ENCODE assay signal across 8 cellular contexts in genomic region chr16:48623304-48624016, GRCh38. TPM values are rescaled to one million over a fixed set of nuclear protein-coding genes. Genes with fewer than 3 reads are reported as not detected.
DNase-seq lines count a peak whose midpoint lies in the region; ATAC-seq and TF ChIP-seq lines count a peak whose summit lies in the region.

No MANE protein-coding gene starts in this region.

- TF ChIP-seq CTCF in Panc1 (IDR thresholded peaks at IDR 0.05) (peak; percentile 96), natural killer cell (IDR thresholded peaks at IDR 0.05) (peak; percentile 99)

- peak; percentile 20 for DNase-seq in DMS153 treated with DMSO at 0.1 percent for 48 hours (lab: John Stamatoyannopoulos, UW; ENCODE audit: unreplicated experiment)
- peak; percentile 79 for DNase-seq in HuH-7.5 (ENCODE audit: low spot score)
- peak; percentile 41 for DNase-seq in Panc1 (ENCODE audit: low read depth, low spot score)
- peak; percentile 76 for DNase-seq in activated T-helper 2 cell treated with anti-CD3 and anti-CD28 coated beads, Interferon-gamma antibody, Interleukin-2, Interleukin-4, amounts not matched to agents 10 μg/mL and 5 μg/mL and 100 μg/mL, durations not matched to agents 14 hours and 24 hours and 36 hours (ENCODE audit: low spot score)
- peak; percentile 87 for DNase-seq in fibroblast of peridontal ligament (ENCODE audit: extremely low read depth)
- peak; percentile 80 for DNase-seq in natural killer cell
- DNase-seq in stimulated activated naive CD8-positive, alpha-beta T cell treated with anti-CD3 and anti-CD28 coated beads, Interleukin-15, Interleukin-2, amounts not matched to agents 100 U/mL and 50 U/mL, for 24 hours = peak; percentile 86

- H3K27me3 Mint-ChIP-seq in activated T-helper 2 cell treated with anti-CD3 and anti-CD28 coated beads, Interferon-gamma antibody, Interleukin-2, Interleukin-4, amounts not matched to agents 10 μg/mL and 5 μg/mL and 100 μg/mL, durations not matched to agents 14 hours and 24 hours and 36 hours (ENCODE audit: low read depth) = peaks cover 4% of the 10 kb centered on the region
- no peaks in the 10 kb centered on the region for H3K27me3 Mint-ChIP-seq in natural killer cell (ENCODE audit: low read depth in 2 of 2)

- H3K4me1 Mint-ChIP-seq in activated T-helper 2 cell treated with anti-CD3 and anti-CD28 coated beads, Interferon-gamma antibody, Interleukin-2, Interleukin-4, amounts not matched to agents 10 μg/mL and 5 μg/mL and 100 μg/mL, durations not matched to agents 14 hours and 24 hours and 36 hours (ENCODE audit: low read depth) = peaks cover 25% of the 10 kb centered on the region
- peaks cover 15 to 18% of the 10 kb centered on the region in 2 donors for H3K4me1 Mint-ChIP-seq in natural killer cell

- BruUV-seq in Panc1 (replicated peaks; lab: Mats Ljungman, UMichigan) = no TSS peak

- CTCF ChIA-PET in Panc1 (lab: Charles Lee) = interaction anchor here (0.5 to 1.3 kb wide), 6 partner anchors 20 to 1631 kb away, joined by 3 to 10 read pairs (median 4); no protein-coding TSS in a partner anchor

- H3K4me3 Mint-ChIP-seq in activated T-helper 2 cell treated with anti-CD3 and anti-CD28 coated beads, Interferon-gamma antibody, Interleukin-2, Interleukin-4, amounts not matched to agents 10 μg/mL and 5 μg/mL and 100 μg/mL, durations not matched to agents 14 hours and 24 hours and 36 hours (ENCODE audit: low read depth) = peak overlapping the region; percentile 79
- H3K4me3 Mint-ChIP-seq in natural killer cell = peak overlapping the region; percentile 83

- H3K36me3 ChIP-seq in Panc1 (ENCODE audit: control insufficient read depth, insufficient read depth, low read length) = no peaks in the 10 kb centered on the region

- no peaks in the 10 kb centered on the region for H3K27me3 ChIP-seq in Panc1 (ENCODE audit: control insufficient read depth, insufficient read depth, low read length)

- no peaks in the 10 kb centered on the region for H3K9me3 Mint-ChIP-seq in activated T-helper 2 cell treated with anti-CD3 and anti-CD28 coated beads, Interferon-gamma antibody, Interleukin-2, Interleukin-4, amounts not matched to agents 10 μg/mL and 5 μg/mL and 100 μg/mL, durations not matched to agents 14 hours and 24 hours and 36 hours
- H3K9me3 Mint-ChIP-seq in natural killer cell = no peaks in the 10 kb centered on the region

- ATAC-seq in GM21526 (IDR thresholded peaks at IDR 0.05; ENCODE audit: low FRiP score, unreplicated experiment) (peak; percentile 96), Panc1 (peak; percentile 100), natural killer cell (peak; percentile 95 to 97 (median 96))
- ATAC-seq in stimulated activated naive CD8-positive, alpha-beta T cell treated with anti-CD3 and anti-CD28 coated beads, Interleukin-15, Interleukin-2, amounts not matched to agents 100 U/mL and 50 U/mL, for 24 hours = peak; percentile 97

- H3K9me3 ChIP-seq in Panc1 (ENCODE audit: control insufficient read depth, insufficient read depth, low read depth, low read length) = no peaks in the 10 kb centered on the region

- in situ Hi-C loops in Panc1 (cut with HindIII; ENCODE audit: low pct_unique_long_range_greater_than_20kb, low sequenced_read_pairs) = no loop called here

- H3K4me1 ChIP-seq in Panc1 (ENCODE audit: control insufficient read depth, insufficient read depth, low read length) = no peaks in the 10 kb centered on the region

- peak overlapping the region; percentile 66 for H3K27ac Mint-ChIP-seq in activated T-helper 2 cell treated with anti-CD3 and anti-CD28 coated beads, Interferon-gamma antibody, Interleukin-2, Interleukin-4, amounts not matched to agents 10 μg/mL and 5 μg/mL and 100 μg/mL, durations not matched to agents 14 hours and 24 hours and 36 hours
- peak overlapping the region in 1 of 2 donors; percentile 82 for H3K27ac Mint-ChIP-seq in natural killer cell

- intact Hi-C loops in Panc1 (cut with micrococcal nuclease; ENCODE audit: unreplicated experiment) (no loop called here), natural killer cell (cut with micrococcal nuclease) (loop anchor here (1.0 kb wide), 2 partner anchors 81 to 270 kb away; no protein-coding TSS in a partner anchor)
- intact Hi-C loops in activated T-helper 2 cell treated with anti-CD3 and anti-CD28 coated beads, Interferon-gamma antibody, Interleukin-2, Interleukin-4, amounts not matched to agents 10 μg/mL and 5 μg/mL and 100 μg/mL, durations not matched to agents 14 hours and 24 hours and 36 hours (cut with micrococcal nuclease) = loop anchor here (1.0 kb wide), 2 partner anchors 10 to 270 kb away; no protein-coding TSS in a partner anchor

- no peaks in the 10 kb centered on the region for H3K36me3 Mint-ChIP-seq in activated T-helper 2 cell treated with anti-CD3 and anti-CD28 coated beads, Interferon-gamma antibody, Interleukin-2, Interleukin-4, amounts not matched to agents 10 μg/mL and 5 μg/mL and 100 μg/mL, durations not matched to agents 14 hours and 24 hours and 36 hours (ENCODE audit: low read depth)
- H3K36me3 Mint-ChIP-seq in natural killer cell = no peaks in the 10 kb centered on the region

- POLR2A ChIA-PET in Panc1 (lab: Charles Lee) = interaction anchor here (0.6 to 0.7 kb wide), 2 partner anchors 10 to 247 kb away, joined by 3 read pairs; no protein-coding TSS in a partner anchor

- peak overlapping the region; percentile 32 to 42 for H3K4me3 ChIP-seq in Panc1 (ENCODE audit: low read depth in 2 of 2, low read length in 2 of 2)

- no peak overlapping the region for H3K27ac ChIP-seq in Panc1 (ENCODE audit: low read length)

RNA-seq across cellular contexts. Expression of gene N4BP1, which starts 13.5 kb away (rescaled TPM):
- total RNA-seq in Panc1 (2021; ENCODE audit: unreplicated experiment) (17.0 TPM), natural killer cell (10 to 100 TPM; 43.2 to 63.1 (median 55.5) TPM)
- polyA plus RNA-seq in Panc1 (2012; ENCODE audit: insufficient read length) = 10.7 TPM
- total RNA-seq in activated T-helper 2 cell treated with anti-CD3 and anti-CD28 coated beads, Interferon-gamma antibody, Interleukin-2, Interleukin-4, amounts not matched to agents 10 μg/mL and 5 μg/mL and 100 μg/mL, durations not matched to agents 14 hours and 24 hours and 36 hours = 34.3 and 40.3 TPM in 2 replicates

Comparison
In these comparisons a context has a peak if more than half of its experiments do, and no peak if none do; other contexts are left out.
1. DNase-seq: peak in every context shown above with its lines; median percentile 87 in fibroblast of peridontal ligament; 86 in stimulated activated naive CD8-positive, alpha-beta T cell treated with anti-CD3 and anti-CD28 coated beads, Interleukin-15, Interleukin-2, amounts not matched to agents 100 U/mL and 50 U/mL, for 24 hours; 80 in natural killer cell; 79 in HuH-7.5; 76 in activated T-helper 2 cell treated with anti-CD3 and anti-CD28 coated beads, Interferon-gamma antibody, Interleukin-2, Interleukin-4, amounts not matched to agents 10 μg/mL and 5 μg/mL and 100 μg/mL, durations not matched to agents 14 hours and 24 hours and 36 hours; 41 in Panc1; 20 in DMS153 treated with DMSO at 0.1 percent for 48 hours.